ENCODE assay signal across 7 cellular contexts in the genomic region with DNA sequence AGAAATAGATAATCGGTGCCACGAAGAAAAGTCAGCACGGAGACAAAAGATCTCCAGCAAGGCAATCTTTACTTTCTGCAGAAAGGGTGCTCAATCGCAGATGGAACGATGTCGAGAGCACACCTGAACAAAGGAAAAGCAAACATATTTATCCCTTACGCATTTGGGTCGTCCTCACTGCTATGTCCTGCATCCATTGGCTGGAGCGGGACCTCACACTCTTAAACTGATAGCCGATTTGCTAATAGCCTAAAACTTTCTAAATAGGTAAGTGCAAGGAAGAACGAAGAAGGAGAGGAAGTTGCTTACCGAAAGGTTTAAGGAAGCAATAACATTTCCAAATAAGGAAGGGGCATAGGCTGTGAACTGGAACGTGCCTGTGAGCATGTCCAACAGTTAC. TPM values are rescaled to one million over a fixed set of nuclear protein-coding genes. Genes with fewer than 3 reads are reported as not detected.
DNase-seq lines count a peak whose midpoint lies in the region; ATAC-seq and TF ChIP-seq lines count a peak whose summit lies in the region.

No MANE protein-coding gene starts in this region.

- H2AFZ ChIP-seq in PC-3 (ENCODE audit: low read length): no peak overlapping the region

- no peaks in the 10 kb centered on the region; the same call in 1 of the 2 replicates for H3K27me3 Mint-ChIP-seq in HFFc6 (ENCODE audit: insufficient read depth)

- no peak overlapping the region for H3K4me2 ChIP-seq in PC-3 (ENCODE audit: low read length)

- peak overlapping the region; percentile 97 for H3K4me3 Mint-ChIP-seq in HFFc6
- peak overlapping the region; percentile 96 for H3K4me3 Mint-ChIP-seq in stimulated activated effector memory CD8-positive, alpha-beta T cell treated with anti-CD3 and anti-CD28 coated beads, Interleukin-12 subunit alpha, Interleukin-12 subunit beta, amount 100 ng/mL, for 72 hours

- H3K9me3 ChIP-seq in PC-3 (ENCODE audit: low read length): no peaks in the 10 kb centered on the region
- no peaks in the 10 kb centered on the region for H3K9me3 ChIP-seq in endocrine pancreas (ENCODE audit: control insufficient read depth, low read length)

- H4K20me1 ChIP-seq in PC-3 (ENCODE audit: low read length): no peaks in the 10 kb centered on the region

- intact Hi-C loops in PC-3 (cut with micrococcal nuclease): no loop called here

- H3K4me1 ChIP-seq in PC-3 (ENCODE audit: insufficient read depth, low read length) (peaks cover 9% of the 10 kb centered on the region; the same call in 1 of the 2 replicates), endocrine pancreas (ENCODE audit: control insufficient read depth, insufficient read depth, low read length) (no peaks in the 10 kb centered on the region)

- BruUV-seq in PC-3 (replicated peaks; lab: Mats Ljungman, UMichigan): TSS peak; percentile 35

- H3K27me3 ChIP-seq in PC-3 (ENCODE audit: low read length): no peaks in the 10 kb centered on the region
- peaks cover 4% of the 10 kb centered on the region for H3K27me3 ChIP-seq in endocrine pancreas (ENCODE audit: control insufficient read depth, insufficient read depth, low read length)

- DNase-seq in HFFc6 (no peak), PC-3 (no peak)
- DNase-seq in stimulated activated effector memory CD8-positive, alpha-beta T cell treated with anti-CD3 and anti-CD28 coated beads, Interleukin-12 subunit alpha, Interleukin-12 subunit beta, amount 100 ng/mL, for 72 hours (ENCODE audit: low spot score in 2 of 2): no peak

- TF ChIP-seq CTCF in HFFc6 (IDR thresholded peaks at IDR 0.05) (no peak), PC-3 (conservative IDR thresholded peaks at IDR 0.05; ENCODE audit: low read depth, low read length) (no peak)

- 0 out of 2 replicates have a peak overlapping the region, but pooled peaks have one; percentile 95 for H3K27ac Mint-ChIP-seq in HFFc6
- peak overlapping the region; percentile 96 for H3K27ac Mint-ChIP-seq in stimulated activated effector memory CD8-positive, alpha-beta T cell treated with anti-CD3 and anti-CD28 coated beads, Interleukin-12 subunit alpha, Interleukin-12 subunit beta, amount 100 ng/mL, for 72 hours

- ATAC-seq in PC-3 (no peak), HG03095 (IDR thresholded peaks at IDR 0.05; ENCODE audit: unreplicated experiment) (no peak), GM21515 (IDR thresholded peaks at IDR 0.05; ENCODE audit: unreplicated experiment) (no peak), HG03139 (IDR thresholded peaks at IDR 0.05; ENCODE audit: unreplicated experiment) (no peak)
- ATAC-seq in stimulated activated effector memory CD8-positive, alpha-beta T cell treated with anti-CD3 and anti-CD28 coated beads, Interleukin-12 subunit alpha, Interleukin-12 subunit beta, amount 100 ng/mL, for 72 hours: no peak

- CTCF ChIA-PET in PC-3 (lab: Charles Lee): no interaction called here

- peaks cover 20% of the 10 kb centered on the region for H3K4me1 Mint-ChIP-seq in HFFc6 (ENCODE audit: low read depth)
- peaks cover 30% of the 10 kb centered on the region for H3K4me1 Mint-ChIP-seq in stimulated activated effector memory CD8-positive, alpha-beta T cell treated with anti-CD3 and anti-CD28 coated beads, Interleukin-12 subunit alpha, Interleukin-12 subunit beta, amount 100 ng/mL, for 72 hours

- H3K36me3 Mint-ChIP-seq in HFFc6 (ENCODE audit: low read depth): peaks cover 11% of the 10 kb centered on the region
- H3K36me3 Mint-ChIP-seq in stimulated activated effector memory CD8-positive, alpha-beta T cell treated with anti-CD3 and anti-CD28 coated beads, Interleukin-12 subunit alpha, Interleukin-12 subunit beta, amount 100 ng/mL, for 72 hours: peaks cover 24% of the 10 kb centered on the region

- no peaks in the 10 kb centered on the region; the same call in 1 of the 2 replicates for H3K36me3 ChIP-seq in PC-3 (ENCODE audit: low read depth, low read length)
- H3K36me3 ChIP-seq in endocrine pancreas (ENCODE audit: control insufficient read depth, insufficient read depth, low read length): no peaks in the 10 kb centered on the region

- H3K79me2 ChIP-seq in PC-3 (ENCODE audit: low read length): peaks cover 45% of the 10 kb centered on the region

- H3F3A ChIP-seq in PC-3 (ENCODE audit: low read length, unreplicated experiment): no peaks in the 10 kb centered on the region

- H3K27ac ChIP-seq in PC-3 (ENCODE audit: low read length): no peak overlapping the region

- no peak overlapping the region for H3K4me3 ChIP-seq in PC-3 (ENCODE audit: low read length)
- H3K4me3 ChIP-seq in endocrine pancreas (ENCODE audit: control insufficient read depth, insufficient read depth, low read length): peak overlapping the region; percentile 62

- H3K9me3 Mint-ChIP-seq in HFFc6: no peaks in the 10 kb centered on the region
- H3K9me3 Mint-ChIP-seq in stimulated activated effector memory CD8-positive, alpha-beta T cell treated with anti-CD3 and anti-CD28 coated beads, Interleukin-12 subunit alpha, Interleukin-12 subunit beta, amount 100 ng/mL, for 72 hours: no peaks in the 10 kb centered on the region

- H3K9ac ChIP-seq in PC-3 (ENCODE audit: low read length) (no peak overlapping the region), endocrine pancreas (ENCODE audit: control insufficient read depth, insufficient read depth, low read length) (peak overlapping the region; percentile 65)

- no peaks in the 10 kb centered on the region for H3K9me2 ChIP-seq in PC-3 (replicated peaks; ENCODE audit: low read length)

- POLR2A ChIA-PET in PC-3 (lab: Charles Lee; ENCODE audit: unreplicated experiment): no interaction called here

RNA-seq across cellular contexts. Expression of a gene that starts 1.2 kb away (rescaled TPM):
- total RNA-seq in HFFc6 (2021; fragmentation: NEBNext Ultra II Directional; extraction: Animal tissue kit (Norgen Biotek cat#: 25700)): 10 to 100 TPM; 23.3 to 31.3 (median 27.0) TPM
- 18.6 and 23.3 TPM in 2 replicates for total RNA-seq in PC-3 (2014; rRNA removed)

RNA-seq across cellular contexts. Expression of a gene that starts 30.4 kb away (rescaled TPM):
- 10 to 100 TPM; 19.2 to 33.7 (median 29.4) TPM for total RNA-seq in HFFc6 (2021; fragmentation: NEBNext Ultra II Directional; extraction: Animal tissue kit (Norgen Biotek cat#: 25700))
- 46.4 and 76.5 TPM in 2 replicates for total RNA-seq in PC-3 (2014; rRNA removed)
